23 cellular contexts compared by ENCODE assay signal in the genomic region with DNA sequence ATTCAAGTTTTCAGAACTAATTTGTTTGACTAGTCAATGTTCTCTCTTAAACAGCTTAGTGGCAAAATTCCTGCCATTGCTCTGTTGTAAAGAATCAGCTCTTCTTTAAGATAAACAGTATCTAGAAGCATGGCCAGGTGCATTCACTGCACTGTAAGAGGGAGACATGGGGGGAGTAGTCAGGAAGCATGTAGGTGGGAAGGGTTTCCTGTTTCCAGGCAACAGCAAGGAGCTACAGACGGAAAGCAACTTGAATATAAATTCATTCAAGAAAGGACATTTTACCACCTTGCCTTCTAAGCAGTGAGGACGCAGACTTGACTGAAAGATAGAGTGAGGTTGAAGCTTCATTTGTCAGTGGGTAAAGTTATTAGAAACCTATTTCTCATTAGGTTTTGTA. TPM values are rescaled to one million over a fixed set of nuclear protein-coding genes. Genes with fewer than 3 reads are reported as not detected.
A peak's percentile ranks its signal among the peaks of the same experiment; 100 is the strongest.
DNase-seq lines count a peak whose midpoint lies in the region; ATAC-seq, FAIRE-seq and TF ChIP-seq lines count a peak whose summit lies in the region.
"Had no signal": no experiment of that assay in that cellular context is flagged by ENCODE, and none has a peak within 500 bp of the region (broad histone marks: within the 10 kb centered on the region; RNA-seq: fewer than 3 reads in every experiment).

No MANE protein-coding gene starts in this region.

- peaks cover 0 to 13% (median 3%) of the 10 kb centered on the region in 11 experiments; a peak in 4 of 22 replicates for H4K20me1 ChIP-seq in BLaER1 treated with 17β-estradiol and CSF1 and Interleukin-3, amounts not matched to agents 10 nM and 100 nM

- DNase-seq in CD8-positive, alpha-beta T cell: no peak
- DNase-seq in mesothelial cell of epicardium (ENCODE audit: low spot score in 2 of 2, unreplicated experiment in 2 of 2) (no peak), urothelium cell line (ENCODE audit: low spot score) (no peak), RPMI8226 (no peak)
- no peak for DNase-seq in stimulated activated CD4-positive, alpha-beta T cell treated with anti-CD3 and anti-CD28 coated beads, Interleukin-15, amount 100 ng/mL, for 24 hours
- DNase-seq: activated CD4-positive, alpha-beta T cell treated with anti-CD3 and anti-CD28 coated beads, Interleukin-2, amount 10 ng/mL, durations not matched to agents 24 days and 14 days; activated gamma-delta T cell; activated T-cell treated with anti-CD3 and anti-CD28 coated beads, Interleukin-2, amount 50 U/mL, for 1 hour; CD4-positive, alpha-beta T cell; erythroblast; kidney; NCI-H1092 treated with DMSO at 0.1 percent for 48 hours; NCI-H2081; NCI-H446 treated with DMSO at 0.1 percent for 48 hours; T-helper 2 cell; trophoblast cell had no signal

- H3K9me3 Mint-ChIP-seq in CD8-positive, alpha-beta T cell: no peaks in the 10 kb centered on the region
- H3K9me3 Mint-ChIP-seq in activated T-helper 17 cell treated with anti-CD3 and anti-CD28 coated beads, Interleukin-2, amount 50 U/mL, for 72 hours: no peaks in the 10 kb centered on the region
- H3K9me3 Mint-ChIP-seq in mesothelial cell of epicardium: no peaks in the 10 kb centered on the region
- H3K9me3 Mint-ChIP-seq: activated CD4-positive, alpha-beta T cell treated with anti-CD3 and anti-CD28 coated beads, Interleukin-2, amount 10 ng/mL, durations not matched to agents 24 days and 14 days; brain; CD4-positive, alpha-beta T cell; neural crest cell had no signal

- H3K4me3 Mint-ChIP-seq in CD8-positive, alpha-beta T cell: no peak overlapping the region
- H3K4me3 Mint-ChIP-seq in activated T-helper 17 cell treated with anti-CD3 and anti-CD28 coated beads, Interleukin-2, amount 50 U/mL, for 72 hours: no peak overlapping the region
- H3K4me3 Mint-ChIP-seq in mesothelial cell of epicardium: no peak overlapping the region
- H3K4me3 Mint-ChIP-seq: activated CD4-positive, alpha-beta T cell treated with anti-CD3 and anti-CD28 coated beads, Interleukin-2, amount 10 ng/mL, durations not matched to agents 24 days and 14 days; brain; CD4-positive, alpha-beta T cell; neural crest cell had no signal

- H3K4me1 ChIP-seq in BLaER1 treated with 17β-estradiol and CSF1 and Interleukin-3, amounts not matched to agents 10 nM and 100 nM: peaks cover 9 to 30% (median 16%) of the 10 kb centered on the region in 10 experiments
- H3K4me1 ChIP-seq in CD8-positive, alpha-beta T cell (ENCODE audit: insufficient read depth, low read length): peaks cover 6% of the 10 kb centered on the region
- H3K4me1 ChIP-seq: parathyroid adenoma, right atrium auricular region had no signal

- peaks cover 37% of the 10 kb centered on the region for H3K4me1 Mint-ChIP-seq in CD8-positive, alpha-beta T cell (ENCODE audit: low read depth)
- peaks cover 15% of the 10 kb centered on the region for H3K4me1 Mint-ChIP-seq in activated T-helper 17 cell treated with anti-CD3 and anti-CD28 coated beads, Interleukin-2, amount 50 U/mL, for 72 hours
- peaks cover 8% of the 10 kb centered on the region for H3K4me1 Mint-ChIP-seq in mesothelial cell of epicardium

- no peaks in the 10 kb centered on the region for H3K9me3 ChIP-seq in BLaER1 treated with 17β-estradiol and CSF1 and Interleukin-3, amounts not matched to agents 10 nM and 100 nM (replicated peaks in 1 of 11)
- H3K9me3 ChIP-seq in CD8-positive, alpha-beta T cell (ENCODE audit: low read length): no peaks in the 10 kb centered on the region
- H3K9me3 ChIP-seq: right atrium auricular region had no signal

- POLR2A ChIA-PET in CD8-positive, alpha-beta T cell (lab: Charles Lee): interaction anchor here (2.7 kb wide), 1 partner anchor 13 kb away, joined by 13 read pairs; no protein-coding TSS in a partner anchor

- no peaks in the 10 kb centered on the region for H3K27me3 Mint-ChIP-seq in CD8-positive, alpha-beta T cell (ENCODE audit: low read depth)
- no peaks in the 10 kb centered on the region for H3K27me3 Mint-ChIP-seq in activated T-helper 17 cell treated with anti-CD3 and anti-CD28 coated beads, Interleukin-2, amount 50 U/mL, for 72 hours
- no peaks in the 10 kb centered on the region for H3K27me3 Mint-ChIP-seq in mesothelial cell of epicardium (ENCODE audit: low read depth)
- H3K27me3 Mint-ChIP-seq: activated CD4-positive, alpha-beta T cell treated with anti-CD3 and anti-CD28 coated beads, Interleukin-2, amount 10 ng/mL, durations not matched to agents 24 days and 14 days; brain; CD4-positive, alpha-beta T cell had no signal

- peak overlapping the region; percentile 5 for H3K27ac Mint-ChIP-seq in CD8-positive, alpha-beta T cell
- H3K27ac Mint-ChIP-seq in activated T-helper 17 cell treated with anti-CD3 and anti-CD28 coated beads, Interleukin-2, amount 50 U/mL, for 72 hours: peak overlapping the region; percentile 76
- peak overlapping the region; percentile 11 for H3K27ac Mint-ChIP-seq in mesothelial cell of epicardium
- H3K27ac Mint-ChIP-seq: activated CD4-positive, alpha-beta T cell treated with anti-CD3 and anti-CD28 coated beads, Interleukin-2, amount 10 ng/mL, durations not matched to agents 24 days and 14 days; CD4-positive, alpha-beta T cell had no signal

- FAIRE-seq in urothelium cell line (lab: Jason Lieb, UNC): no peak
- FAIRE-seq: kidney had no signal

- TF ChIP-seq CTCF in CD8-positive, alpha-beta T cell (IDR thresholded peaks at IDR 0.05): no peak
- TF ChIP-seq CTCF in mesothelial cell of epicardium (IDR thresholded peaks at IDR 0.05; ENCODE audit: unreplicated experiment): no peak

- H3K9ac ChIP-seq in BLaER1 treated with 17β-estradiol and CSF1 and Interleukin-3, amounts not matched to agents 10 nM and 100 nM: 0 out of 22 replicates have a peak overlapping the region, but pooled peaks of 1 of the 11 experiments have one; percentile 46
- H3K9ac ChIP-seq: parathyroid adenoma had no signal

- peaks cover 0 to 13% (median 0%) of the 10 kb centered on the region in 11 experiments; a peak in 6 of 22 replicates for H3K36me3 ChIP-seq in BLaER1 treated with 17β-estradiol and CSF1 and Interleukin-3, amounts not matched to agents 10 nM and 100 nM
- H3K36me3 ChIP-seq in CD8-positive, alpha-beta T cell (ENCODE audit: insufficient read depth, low read length): no peaks in the 10 kb centered on the region
- H3K36me3 ChIP-seq: right atrium auricular region had no signal

- no peak overlapping the region for H3K4me3 ChIP-seq in BLaER1 treated with 17β-estradiol and CSF1 and Interleukin-3, amounts not matched to agents 10 nM and 100 nM
- no peak overlapping the region for H3K4me3 ChIP-seq in CD8-positive, alpha-beta T cell (ENCODE audit: low read depth, low read length)
- H3K4me3 ChIP-seq: right atrium auricular region, SK-N-MC had no signal

- H3K4me2 ChIP-seq in BLaER1 treated with 17β-estradiol and CSF1 and Interleukin-3, amounts not matched to agents 10 nM and 100 nM: peak overlapping the region; percentile 18 to 48 (median 32); a peak in 17 of 22 replicates

- no peak for ATAC-seq in CD8-positive, alpha-beta T cell
- ATAC-seq in activated T-helper 17 cell treated with anti-CD3 and anti-CD28 coated beads, Interleukin-2, amount 50 U/mL, for 72 hours (replicated peaks): no peak

- no peaks in the 10 kb centered on the region for H3K27me3 ChIP-seq in BLaER1 treated with 17β-estradiol and CSF1 and Interleukin-3, amounts not matched to agents 10 nM and 100 nM
- no peaks in the 10 kb centered on the region for H3K27me3 ChIP-seq in CD8-positive, alpha-beta T cell (ENCODE audit: insufficient read depth, low read length)
- H3K27me3 ChIP-seq: right atrium auricular region had no signal

- no peak overlapping the region for H3K27ac ChIP-seq in BLaER1 treated with 17β-estradiol and CSF1 and Interleukin-3, amounts not matched to agents 10 nM and 100 nM
- no peak overlapping the region for H3K27ac ChIP-seq in CD8-positive, alpha-beta T cell (ENCODE audit: low read depth, low read length)
- H3K27ac ChIP-seq: parathyroid adenoma, right atrium auricular region, SK-N-MC had no signal

- intact Hi-C loops in CD8-positive, alpha-beta T cell (cut with DNase I, micrococcal nuclease): loop anchor here (5.0 to 10.0 kb wide), 2 partner anchors 51 to 347 kb away; no protein-coding TSS in a partner anchor

- CTCF ChIA-PET in CD8-positive, alpha-beta T cell (lab: Charles Lee): no interaction called here

- H3K36me3 Mint-ChIP-seq in CD8-positive, alpha-beta T cell: peaks cover 11% of the 10 kb centered on the region
- no peaks in the 10 kb centered on the region for H3K36me3 Mint-ChIP-seq in activated T-helper 17 cell treated with anti-CD3 and anti-CD28 coated beads, Interleukin-2, amount 50 U/mL, for 72 hours (ENCODE audit: low read depth)
- H3K36me3 Mint-ChIP-seq in mesothelial cell of epicardium: peaks cover 6% of the 10 kb centered on the region

RNA-seq across cellular contexts. Expression of a gene that starts 55.3 kb away (rescaled TPM):
- total RNA-seq in CD8-positive, alpha-beta T cell: 10 to 100 TPM; 71.3 to 77.9 TPM
- 10 to 100 TPM; 29.3 to 32.8 TPM for total RNA-seq in activated T-helper 17 cell treated with anti-CD3 and anti-CD28 coated beads, Interleukin-2, amount 50 U/mL, for 72 hours
- 90.3 to 95.1 TPM (median 90.4 TPM) in 3 replicates for total RNA-seq in mesothelial cell of epicardium

Comparison
In these comparisons a context has a peak if more than half of its experiments do, and no peak if none do; other contexts are left out.
1. H3K27ac Mint-ChIP-seq: peak in every context shown above with its lines; median percentile 76 in activated T-helper 17 cell treated with anti-CD3 and anti-CD28 coated beads, Interleukin-2, amount 50 U/mL, for 72 hours; 11 in mesothelial cell of epicardium; 5 in CD8-positive, alpha-beta T cell.